In the genomic region with DNA sequence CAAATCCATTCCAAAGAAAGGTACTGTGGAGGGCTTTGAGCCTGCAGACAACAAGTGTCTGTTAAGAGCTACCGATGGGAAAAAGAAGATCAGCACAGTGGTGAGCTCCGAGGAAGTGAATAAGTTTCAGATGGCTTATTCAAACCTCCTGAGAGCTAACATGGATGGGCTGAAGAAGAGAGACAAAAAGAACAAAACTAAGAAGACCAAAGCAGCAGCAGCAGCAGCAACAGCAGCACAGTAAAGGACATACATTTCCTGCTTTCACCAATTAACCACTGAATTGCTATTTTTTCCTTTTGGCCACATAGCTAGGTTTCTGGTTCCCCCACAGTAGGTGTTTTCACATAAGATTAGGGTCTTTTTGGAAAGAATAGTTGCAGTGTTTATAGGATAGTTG, we compare ENCODE assay signal across 7 cellular contexts. TPM values are rescaled to one million over a fixed set of nuclear protein-coding genes. Genes with fewer than 3 reads are reported as not detected.
DNase-seq lines count a peak whose midpoint lies in the region; ATAC-seq lines count a peak whose summit lies in the region.
"Not testable (repeated sequence)": the region's sequence is repeated elsewhere in the genome, so short reads cannot be mapped to it uniquely, and the experiment has no call there.

No MANE protein-coding gene starts in this region.

- not testable (repeated sequence) for H3K9me3 Mint-ChIP-seq in activated T-helper 1 cell treated with anti-CD3 and anti-CD28 coated beads, Interleukin-12 subunit alpha, Interleukin-12 subunit beta, Interleukin-2, Interleukin-4 antibody, amounts not matched to agents 30 ng/mL and 10 ng/mL and 1 ng/mL, durations not matched to agents 14 hours and 24 hours and 36 hours

- ATAC-seq in GM18517 (IDR thresholded peaks at IDR 0.05; ENCODE audit: unreplicated experiment) (peak; percentile 49), GM19438 (IDR thresholded peaks at IDR 0.05; ENCODE audit: low read depth, unreplicated experiment) (peak; percentile 69), GM21576 (IDR thresholded peaks at IDR 0.05; ENCODE audit: unreplicated experiment) (peak; percentile 57), HG02798 (IDR thresholded peaks at IDR 0.05; ENCODE audit: poor library complexity, unreplicated experiment) (peak; percentile 49), HG03196 (IDR thresholded peaks at IDR 0.05; ENCODE audit: unreplicated experiment) (peak; percentile 46), HG03575 (IDR thresholded peaks at IDR 0.05; ENCODE audit: extremely low read depth, insufficient number of reproducible peaks, low FRiP score, unreplicated experiment) (peak; percentile 49)

- H3K36me3 Mint-ChIP-seq in activated T-helper 1 cell treated with anti-CD3 and anti-CD28 coated beads, Interleukin-12 subunit alpha, Interleukin-12 subunit beta, Interleukin-2, Interleukin-4 antibody, amounts not matched to agents 30 ng/mL and 10 ng/mL and 1 ng/mL, durations not matched to agents 14 hours and 24 hours and 36 hours (ENCODE audit: low read depth), result not testable (repeated sequence)

- H3K27me3 Mint-ChIP-seq in activated T-helper 1 cell treated with anti-CD3 and anti-CD28 coated beads, Interleukin-12 subunit alpha, Interleukin-12 subunit beta, Interleukin-2, Interleukin-4 antibody, amounts not matched to agents 30 ng/mL and 10 ng/mL and 1 ng/mL, durations not matched to agents 14 hours and 24 hours and 36 hours (ENCODE audit: insufficient read depth), result not testable (repeated sequence)

- peak overlapping the region; percentile 75 for H3K27ac Mint-ChIP-seq in activated T-helper 1 cell treated with anti-CD3 and anti-CD28 coated beads, Interleukin-12 subunit alpha, Interleukin-12 subunit beta, Interleukin-2, Interleukin-4 antibody, amounts not matched to agents 30 ng/mL and 10 ng/mL and 1 ng/mL, durations not matched to agents 14 hours and 24 hours and 36 hours

- not testable (repeated sequence) for DNase-seq in activated T-helper 1 cell treated with anti-CD3 and anti-CD28 coated beads, Interleukin-12 subunit alpha, Interleukin-12 subunit beta, Interleukin-2, Interleukin-4 antibody, amounts not matched to agents 30 ng/mL and 10 ng/mL and 1 ng/mL, durations not matched to agents 14 hours and 24 hours and 36 hours (ENCODE audit: low spot score)

- not testable (repeated sequence) for H3K4me3 Mint-ChIP-seq in activated T-helper 1 cell treated with anti-CD3 and anti-CD28 coated beads, Interleukin-12 subunit alpha, Interleukin-12 subunit beta, Interleukin-2, Interleukin-4 antibody, amounts not matched to agents 30 ng/mL and 10 ng/mL and 1 ng/mL, durations not matched to agents 14 hours and 24 hours and 36 hours

- intact Hi-C loops in activated T-helper 1 cell treated with anti-CD3 and anti-CD28 coated beads, Interleukin-12 subunit alpha, Interleukin-12 subunit beta, Interleukin-2, Interleukin-4 antibody, amounts not matched to agents 30 ng/mL and 10 ng/mL and 1 ng/mL, durations not matched to agents 14 hours and 24 hours and 36 hours (cut with micrococcal nuclease), result not testable (repeated sequence)

- peaks cover 59% of the 10 kb centered on the region for H3K4me1 Mint-ChIP-seq in activated T-helper 1 cell treated with anti-CD3 and anti-CD28 coated beads, Interleukin-12 subunit alpha, Interleukin-12 subunit beta, Interleukin-2, Interleukin-4 antibody, amounts not matched to agents 30 ng/mL and 10 ng/mL and 1 ng/mL, durations not matched to agents 14 hours and 24 hours and 36 hours (ENCODE audit: low read depth)

RNA-seq across cellular contexts. Expression of a gene that starts 7.6 kb away (rescaled TPM):
- total RNA-seq in activated T-helper 1 cell treated with anti-CD3 and anti-CD28 coated beads, Interleukin-12 subunit alpha, Interleukin-12 subunit beta, Interleukin-2, Interleukin-4 antibody, amounts not matched to agents 30 ng/mL and 10 ng/mL and 1 ng/mL, durations not matched to agents 14 hours and 24 hours and 36 hours, result 33.4 and 34.8 TPM in 2 replicates
